ENCODE assay signal across 21 cellular contexts in genomic region chr3:60577601-60578000, GRCh38.
"Had no signal": no experiment of that assay in that cellular context is flagged by ENCODE, and none has a peak within 500 bp of the region (broad histone marks: within the 10 kb centered on the region; RNA-seq: fewer than 3 reads in every experiment).

No MANE protein-coding gene starts in this region.

- H2AFZ ChIP-seq: neural progenitor cell, parathyroid adenoma had no signal

- H3K4me3 ChIP-seq: lung, mucosa of descending colon, neural progenitor cell, testis, tibial artery, upper lobe of left lung had no signal

- H3K4me2 ChIP-seq: neural progenitor cell had no signal

- H3K27me3 ChIP-seq: neural progenitor cell, testis, tibial artery, upper lobe of left lung had no signal

- H3K4me3 Mint-ChIP-seq: mesothelial cell of epicardium; naive thymus-derived CD4-positive, alpha-beta T cell; nephron; neural progenitor cell; stimulated activated effector memory CD8-positive, alpha-beta T cell treated with anti-CD3 and anti-CD28 coated beads, Interleukin-12 subunit alpha, Interleukin-12 subunit beta, amount 100 ng/mL, for 72 hours had no signal

- H3K79me2 ChIP-seq: parathyroid adenoma had no signal

- H3K36me3 ChIP-seq: neural progenitor cell, tibial artery, upper lobe of left lung had no signal

- H3K36me3 Mint-ChIP-seq: mesothelial cell of epicardium; naive thymus-derived CD4-positive, alpha-beta T cell; neural progenitor cell; stimulated activated effector memory CD8-positive, alpha-beta T cell treated with anti-CD3 and anti-CD28 coated beads, Interleukin-12 subunit alpha, Interleukin-12 subunit beta, amount 100 ng/mL, for 72 hours had no signal

- H3K27ac ChIP-seq: neural progenitor cell, parathyroid adenoma, testis, tibial artery, upper lobe of left lung had no signal

- H3K9me3 Mint-ChIP-seq: mesothelial cell of epicardium; nephron; neural progenitor cell; stimulated activated effector memory CD8-positive, alpha-beta T cell treated with anti-CD3 and anti-CD28 coated beads, Interleukin-12 subunit alpha, Interleukin-12 subunit beta, amount 100 ng/mL, for 72 hours had no signal

- DNase-seq: cortex of kidney; kidney; mesenchymal stem cell; mucosa of descending colon; naive thymus-derived CD4-positive, alpha-beta T cell; stimulated activated CD4-positive, alpha-beta T cell treated with anti-CD3 and anti-CD28 coated beads, Interleukin-2, amount 100 ng/mL, for 24 hours; stimulated activated CD4-positive, alpha-beta T cell treated with anti-CD3 and anti-CD28 coated beads, Interleukin-4, amount 100 ng/mL, for 24 hours; stimulated activated naive CD8-positive, alpha-beta T cell treated with anti-CD3 and anti-CD28 coated beads, Interleukin-15, Interleukin-2, amounts not matched to agents 100 U/mL and 50 U/mL, for 24 hours; substantia nigra; testis; tibial artery; upper lobe of left lung had no signal

- H3K4me1 Mint-ChIP-seq: stimulated activated effector memory CD8-positive, alpha-beta T cell treated with anti-CD3 and anti-CD28 coated beads, Interleukin-12 subunit alpha, Interleukin-12 subunit beta, amount 100 ng/mL, for 72 hours had no signal

- H3K9ac ChIP-seq: neural progenitor cell, parathyroid adenoma had no signal

- H3K4me1 ChIP-seq: parathyroid adenoma, testis, tibial artery, upper lobe of left lung had no signal

- H3K9me3 ChIP-seq: mucosa of descending colon, testis, tibial artery, upper lobe of left lung had no signal

- H3K27me3 Mint-ChIP-seq: progenitor cell of endocrine pancreas had no signal

- ATAC-seq: left lobe of liver; mucosa of descending colon; naive thymus-derived CD4-positive, alpha-beta T cell; sciatic nerve; stimulated activated effector memory CD8-positive, alpha-beta T cell treated with anti-CD3 and anti-CD28 coated beads, Interleukin-12 subunit alpha, Interleukin-12 subunit beta, amount 100 ng/mL, for 72 hours; stimulated activated naive CD8-positive, alpha-beta T cell treated with anti-CD3 and anti-CD28 coated beads, Interleukin-15, Interleukin-2, amounts not matched to agents 100 U/mL and 50 U/mL, for 24 hours had no signal

- H3K27ac Mint-ChIP-seq: mesothelial cell of epicardium; naive thymus-derived CD4-positive, alpha-beta T cell; nephron; neural progenitor cell; progenitor cell of endocrine pancreas; stimulated activated effector memory CD8-positive, alpha-beta T cell treated with anti-CD3 and anti-CD28 coated beads, Interleukin-12 subunit alpha, Interleukin-12 subunit beta, amount 100 ng/mL, for 72 hours had no signal
